In genomic region chr3:13688034-13688433, GRCh38 we compare ENCODE assay signal across 17 cellular contexts.
A peak's percentile ranks its signal among the peaks of the same experiment; 100 is the strongest.
DNase-seq lines count a peak whose midpoint lies in the region; ATAC-seq and TF ChIP-seq lines count a peak whose summit lies in the region.
"Had no signal": no experiment of that assay in that cellular context is flagged by ENCODE, and none has a peak within 500 bp of the region (broad histone marks: within the 10 kb centered on the region; RNA-seq: fewer than 3 reads in every experiment).

No MANE protein-coding gene starts in this region.

- H3K36me3 Mint-ChIP-seq in neural progenitor cell, result no peaks in the 10 kb centered on the region
- H3K36me3 Mint-ChIP-seq: CD14-positive monocyte had no signal

- H3K27ac ChIP-seq in caudate nucleus (ENCODE audit: low read depth, low read length) (peak overlapping the region; percentile 90), neural progenitor cell (no peak overlapping the region)
- H3K27ac ChIP-seq: SJCRH30 had no signal

- no peaks in the 10 kb centered on the region for H3K9me3 ChIP-seq in neural progenitor cell (ENCODE audit: low read depth)
- H3K9me3 ChIP-seq: SJCRH30 had no signal

- no peak for ATAC-seq in HG03342 (IDR thresholded peaks at IDR 0.05; ENCODE audit: unreplicated experiment)

- H3K27ac Mint-ChIP-seq in neural progenitor cell, result peak overlapping the region; percentile 83
- H3K27ac Mint-ChIP-seq: B cell, CD14-positive monocyte, HFFc6 had no signal

- no peaks in the 10 kb centered on the region for H3K9me3 Mint-ChIP-seq in neural progenitor cell
- H3K9me3 Mint-ChIP-seq: H9, HFFc6 had no signal

- no peaks in the 10 kb centered on the region for H3K36me3 ChIP-seq in H7 (replicated peaks; ENCODE audit: control insufficient read depth, insufficient read depth, low read length)
- no peaks in the 10 kb centered on the region for H3K36me3 ChIP-seq in neural progenitor cell
- H3K36me3 ChIP-seq: SJCRH30 had no signal

- peak overlapping the region; percentile 45 for H3K4me2 ChIP-seq in neural progenitor cell

- H3K79me2 ChIP-seq in neural progenitor cell (ENCODE audit: low read depth), result no peaks in the 10 kb centered on the region

- peaks cover 5% of the 10 kb centered on the region for H3F3A ChIP-seq in neural progenitor cell (ENCODE audit: low read depth)

- no peak overlapping the region for H3K4me3 ChIP-seq in H7 (ENCODE audit: insufficient read depth, low read depth, low read length)
- no peak overlapping the region for H3K4me3 ChIP-seq in neural progenitor cell
- H3K4me3 ChIP-seq: SJCRH30 had no signal

- peak overlapping the region; percentile 13 for H2AFZ ChIP-seq in neural progenitor cell (replicated peaks)

- peaks cover 45% of the 10 kb centered on the region for H3K4me1 Mint-ChIP-seq in neural progenitor cell
- H3K4me1 Mint-ChIP-seq: B cell, CD14-positive monocyte had no signal

- no peaks in the 10 kb centered on the region for H3K27me3 ChIP-seq in H7 (ENCODE audit: control insufficient read depth, insufficient read depth, low read length)
- H3K27me3 ChIP-seq in neural progenitor cell, result no peaks in the 10 kb centered on the region

- TF ChIP-seq CTCF in neural progenitor cell (IDR thresholded peaks at IDR 0.05), result no peak

- no peak overlapping the region for H3K9ac ChIP-seq in neural progenitor cell

- no peaks in the 10 kb centered on the region for H4K20me1 ChIP-seq in neural progenitor cell (ENCODE audit: low read depth)

- peaks cover 5% of the 10 kb centered on the region for H3K27me3 Mint-ChIP-seq in neural progenitor cell (ENCODE audit: insufficient read depth, low read depth)

- peaks cover 32% of the 10 kb centered on the region for H3K4me1 ChIP-seq in neural progenitor cell

- peak; percentile 73 for DNase-seq in H7
- no peak for DNase-seq in caudate nucleus (lab: John Stamatoyannopoulos, UW)
- peak; percentile 35 for DNase-seq in iPS-NIHi7 (ENCODE audit: extremely low spot score)
- DNase-seq in neural progenitor cell (ENCODE audit: low spot score), result no peak
- DNase-seq in D341Med (ENCODE audit: low spot score), result no peak
- no peak for DNase-seq in central memory CD4-positive, alpha-beta T cell
- DNase-seq in SKM-1 (lab: John Stamatoyannopoulos, UW; ENCODE audit: unreplicated experiment), result no peak
- DNase-seq: H9, HFFc6, KBM-7, NCI-H187 treated with DMSO at 0.1 percent for 48 hours, NCI-H226, OCI-M1, SJCRH30 had no signal

- peak overlapping the region; percentile 19 for H3K4me3 Mint-ChIP-seq in neural progenitor cell
- H3K4me3 Mint-ChIP-seq: B cell, CD14-positive monocyte, H9, HFFc6 had no signal

Comparison
In these comparisons a context has a peak if more than half of its experiments do, and no peak if none do; other contexts are left out.
1. DNase-seq: peak in H7 (single experiment) and iPS-NIHi7 (single experiment); none in caudate nucleus (0 of 61), neural progenitor cell (single experiment), D341Med (single experiment), central memory CD4-positive, alpha-beta T cell (single experiment) and SKM-1 (single experiment).